Comparison of ENCODE assay signal across 1 cellular context in genomic region chr2:152336103-152336853, GRCh38.
TF ChIP-seq lines count a peak whose summit lies in the region.

No MANE protein-coding gene starts in this region.

TF ChIP-seq in liver, 16 proteins besides CTCF, POLR2A, EP300 and RAD21 (continued from another document):
- TF ChIP-seq TAF1 (conservative IDR thresholded peaks at IDR 0.05): no peak
- no peak for TF ChIP-seq FOXA1 (IDR thresholded peaks at IDR 0.05)
TF ChIP-seq in liver: peak in this region for 0.
